In genomic region chr1:78089015-78089414, GRCh38 we compare ENCODE assay signal across 2 cellular contexts.
A peak's percentile ranks its signal among the peaks of the same experiment; 100 is the strongest.
TF ChIP-seq lines count a peak whose summit lies in the region.

No MANE protein-coding gene starts in this region.

TF ChIP-seq in H1, 55 proteins besides CTCF, POLR2A, EP300 and RAD21:
- no peak for TF ChIP-seq TAF7 (optimal IDR thresholded peaks at IDR 0.05; ENCODE audit: borderline replicate concordance, low read depth, low read length)
- TF ChIP-seq KDM4A (IDR thresholded peaks at IDR 0.05; ENCODE audit: low read depth, low read length, severe bottlenecking), result no peak
- TF ChIP-seq GABPA (IDR thresholded peaks at IDR 0.05; ENCODE audit: borderline replicate concordance, insufficient read depth, low read length), result no peak
- no peak for TF ChIP-seq BRCA1 (IDR thresholded peaks at IDR 0.05; ENCODE audit: low read depth, low read length)
- TF ChIP-seq RBBP5 (IDR thresholded peaks at IDR 0.05; ENCODE audit: borderline replicate concordance, low read depth, low read length), result no peak
- TF ChIP-seq NRF1 (IDR thresholded peaks at IDR 0.05; ENCODE audit: low read depth, low read length), result no peak
- no peak for TF ChIP-seq CHD7 (IDR thresholded peaks at IDR 0.05; ENCODE audit: insufficient replicate concordance, low read length)
- TF ChIP-seq ATF3 (IDR thresholded peaks at IDR 0.05; ENCODE audit: insufficient read depth, low read depth, low read length), result no peak
- no peak for TF ChIP-seq SRF (IDR thresholded peaks at IDR 0.05; ENCODE audit: low read depth, low read length)
- TF ChIP-seq RXRA (IDR thresholded peaks at IDR 0.05; ENCODE audit: insufficient read depth, low read depth, low read length), result no peak
- no peak for TF ChIP-seq BACH1 (IDR thresholded peaks at IDR 0.05; ENCODE audit: low read length)
- TF ChIP-seq FOSL1 (IDR thresholded peaks at IDR 0.05; ENCODE audit: insufficient read depth, low read depth, low read length), result no peak
- TF ChIP-seq SP2 (IDR thresholded peaks at IDR 0.05; ENCODE audit: low read length), result no peak
- no peak for TF ChIP-seq CHD1 (IDR thresholded peaks at IDR 0.05; ENCODE audit: low read depth, low read length)
- no peak for TF ChIP-seq SUZ12 (IDR thresholded peaks at IDR 0.05; ENCODE audit: low read length)
- TF ChIP-seq MAX (IDR thresholded peaks at IDR 0.05), result no peak
- no peak for TF ChIP-seq RFX5 (IDR thresholded peaks at IDR 0.05; ENCODE audit: borderline replicate concordance, low read depth, low read length)
- TF ChIP-seq TCF12 (IDR thresholded peaks at IDR 0.05; ENCODE audit: low read depth, low read length), result no peak
- no peak for TF ChIP-seq SIX5 (IDR thresholded peaks at IDR 0.05; ENCODE audit: low read depth, low read length)
- TF ChIP-seq PHF8 (conservative IDR thresholded peaks at IDR 0.05; ENCODE audit: low read depth, low read length), result no peak

TF ChIP-seq in liver, 16 proteins besides CTCF, POLR2A, EP300 and RAD21:
- TF ChIP-seq ATF3 (IDR thresholded peaks at IDR 0.05), result no peak
- peak; percentile 55 for TF ChIP-seq SP1 (IDR thresholded peaks at IDR 0.05)
- peak; percentile 72 for TF ChIP-seq HNF4G (IDR thresholded peaks at IDR 0.05)
- peak in 1 of 2 donors; percentile 25 for TF ChIP-seq JUND (IDR thresholded peaks at IDR 0.05)
- no peak for TF ChIP-seq GABPA (IDR thresholded peaks at IDR 0.05 in 1 of 2, conservative IDR thresholded peaks at IDR 0.05 in 1 of 2)
- no peak for TF ChIP-seq NR2F2 (IDR thresholded peaks at IDR 0.05)
- TF ChIP-seq RXRA (IDR thresholded peaks at IDR 0.05), result peak; percentile 34 to 51
- peak; percentile 89 to 91 for TF ChIP-seq HNF4A (conservative IDR thresholded peaks at IDR 0.05)
- peak; percentile 22 for TF ChIP-seq YY1 (IDR thresholded peaks at IDR 0.05)
- peak; percentile 39 for TF ChIP-seq MAX (IDR thresholded peaks at IDR 0.05)
